In genomic region chr1:109763646-109764415, GRCh38 we compare ENCODE assay signal across 1 cellular context.
A peak's percentile ranks its signal among the peaks of the same experiment; 100 is the strongest.
TF ChIP-seq lines count a peak whose summit lies in the region.

TSS of gene EPS8L3 (minus strand) at chr1:109763923. CDS start at chr1:109761749, 2,174 bp downstream.

TF ChIP-seq in K562, 482 proteins besides CTCF, POLR2A, EP300 and RAD21 (continued from another document):
- TF ChIP-seq NBN (IDR thresholded peaks at IDR 0.05; ENCODE audit: low read depth) (no peak), E4F1 (CRISPR knock-in tag; IDR thresholded peaks at IDR 0.05; ENCODE audit: borderline replicate concordance) (no peak), ZC3H4 (CRISPR knock-in tag; IDR thresholded peaks at IDR 0.05; ENCODE audit: borderline replicate concordance) (peak; percentile 76; the same call in 1 of the 2 replicates)
TF ChIP-seq in K562: peak in this region for 7.
